In genomic region chr1:43969746-43970466, GRCh38 we compare ENCODE assay signal across 8 cellular contexts. TPM values are rescaled to one million over a fixed set of nuclear protein-coding genes. Genes with fewer than 3 reads are reported as not detected.
DNase-seq lines count a peak whose midpoint lies in the region; ATAC-seq, FAIRE-seq and TF ChIP-seq lines count a peak whose summit lies in the region.

Gene DPH2 (plus strand): TSS chr1:43970010. CDS start chr1:43970176, 166 bp downstream.

- no peak for TF ChIP-seq POLR2A in breast epithelium (IDR thresholded peaks at IDR 0.05)

- H3K27me3 ChIP-seq in A673 (replicated peaks; ENCODE audit: insufficient read depth, low read depth, low read length, poor library complexity) (no peaks in the 10 kb centered on the region), breast epithelium (no peaks in the 10 kb centered on the region), iPS-20b (ENCODE audit: insufficient read depth, low read length) (no peaks in the 10 kb centered on the region), small intestine (ENCODE audit: control insufficient read depth in 2 of 2, insufficient read depth in 2 of 2, low read length in 2 of 2) (no peaks in the 10 kb centered on the region)

- TF ChIP-seq CTCF in A673 (conservative IDR thresholded peaks at IDR 0.05; ENCODE audit: low read depth, low read length), result no peak
- TF ChIP-seq CTCF in VCaP (conservative IDR thresholded peaks at IDR 0.05), result no peak
- peak in 1 of 3 donors; percentile 37 for TF ChIP-seq CTCF in breast epithelium (IDR thresholded peaks at IDR 0.05)

- H3K27ac ChIP-seq in A673 (ENCODE audit: low read depth, low read length, poor library complexity, severe bottlenecking) (peak within 1 kb of the TSS; percentile 53), VCaP (peak within 1 kb of the TSS; percentile 62; the same call in 1 of the 2 replicates), breast epithelium (no peak within 1 kb of the TSS), iPS-20b (ENCODE audit: low read length) (no peak within 1 kb of the TSS), small intestine (ENCODE audit: low read depth in 1 of 2, low read length in 1 of 2) (no peak within 1 kb of the TSS)

- CTCF ChIA-PET in A673 (lab: Charles Lee), result no interaction called here

- ATAC-seq in GM18867 (IDR thresholded peaks at IDR 0.05; ENCODE audit: unreplicated experiment), result peak; percentile 77
- peak; percentile 82 for ATAC-seq in HG03103 (IDR thresholded peaks at IDR 0.05; ENCODE audit: low read depth, unreplicated experiment)

- H3K4me3 ChIP-seq in A673 (ENCODE audit: low read depth, low read length, poor library complexity, severe bottlenecking) (peak within 1 kb of the TSS; percentile 93), breast epithelium (peak within 1 kb of the TSS; percentile 71 to 81 (median 77)), iPS-20b (ENCODE audit: low read length) (peak within 1 kb of the TSS; percentile 95), small intestine (ENCODE audit: low read depth in 1 of 2, low read length in 2 of 2) (peak within 1 kb of the TSS; percentile 67 to 74)

- no peaks in the 10 kb centered on the region for H3K9me3 ChIP-seq in A673 (ENCODE audit: low read depth, low read length, poor library complexity, severe bottlenecking)
- no peaks in the 10 kb centered on the region for H3K9me3 ChIP-seq in breast epithelium
- H3K9me3 ChIP-seq in iPS-20b (ENCODE audit: insufficient read depth, low read depth, low read length), result no peaks in the 10 kb centered on the region
- no peaks in the 10 kb centered on the region for H3K9me3 ChIP-seq in small intestine (ENCODE audit: control insufficient read depth, low read depth)

- FAIRE-seq in small intestine (lab: Jason Lieb, UNC), result no peak

- BruUV-seq in A673 (replicated peaks; lab: Mats Ljungman, UMichigan), result TSS peak; percentile 55

- peak; percentile 98 for DNase-seq in A673 (ENCODE audit: low spot score)
- peak; percentile 93 for DNase-seq in NCI-H2196 treated with DMSO at 0.1 percent for 48 hours (lab: John Stamatoyannopoulos, UW; ENCODE audit: unreplicated experiment)
- DNase-seq in breast epithelium (ENCODE audit: low spot score in 2 of 2), result peak; percentile 97 to 98
- peak; percentile 97 for DNase-seq in small intestine

- no peaks in the 10 kb centered on the region for H3K4me1 ChIP-seq in A673 (ENCODE audit: insufficient read depth, low read length, poor library complexity, severe bottlenecking)
- peaks cover 0 to 8% of the 10 kb centered on the region in 2 donors for H3K4me1 ChIP-seq in breast epithelium
- H3K4me1 ChIP-seq in iPS-20b (ENCODE audit: insufficient read depth, low read length), result no peaks in the 10 kb centered on the region
- H3K4me1 ChIP-seq in small intestine (ENCODE audit: control insufficient read depth in 2 of 2, insufficient read depth in 1 of 2, low read depth in 1 of 2, low read length in 1 of 2), result peaks cover 6 to 9% of the 10 kb centered on the region in 2 donors

- 0 to 1% (median 1%) methylated on average over 46 to 47 of the region's 47 CpGs for WGBS in small intestine, 3 donors

- H3K36me3 ChIP-seq in A673 (ENCODE audit: insufficient read depth, low read length, poor library complexity, severe bottlenecking), result no peaks in the 10 kb centered on the region
- H3K36me3 ChIP-seq in breast epithelium, result no peaks in the 10 kb centered on the region
- peaks cover 25% of the 10 kb centered on the region for H3K36me3 ChIP-seq in iPS-20b (ENCODE audit: insufficient read depth, low read depth, low read length)
- no peaks in the 10 kb centered on the region for H3K36me3 ChIP-seq in small intestine (ENCODE audit: control insufficient read depth in 2 of 2, insufficient read depth in 2 of 2, low read length in 2 of 2)

- POLR2A ChIA-PET in A673 (lab: Charles Lee; ENCODE audit: low non-redundant PET), result interaction anchor here (0.5 to 0.7 kb wide), 2 partner anchors 8 to 290 kb away, joined by 3 to 4 read pairs; no protein-coding TSS in a partner anchor

- peak within 1 kb of the TSS; percentile 83 for H3K9ac ChIP-seq in iPS-20b (ENCODE audit: low read depth, low read length)

- intact Hi-C loops in A673 (cut with micrococcal nuclease; ENCODE audit: unreplicated experiment) (no loop called here), breast epithelium (cut with DNase I; ENCODE audit: low total_unique reads) (loop anchor here (10.0 kb wide), 1 partner anchor 435 kb away; the partner anchor contains the start of gene PTPRF)

RNA-seq across cellular contexts. Expression of gene DPH2, which starts in this region (rescaled TPM):
- total RNA-seq in A673 (2021), result 44.8 and 52.8 TPM in 2 replicates
- 10 to 100 TPM; 16.2 to 22.0 (median 18.3) TPM for total RNA-seq in breast epithelium
- 10 to 100 TPM in 2 of 3 donors, 1 to 10 TPM in 1; 5.8 to 25.2 (median 11.3) TPM for polyA plus RNA-seq in small intestine

Comparison
In these comparisons a context has a peak if more than half of its experiments do, and no peak if none do; other contexts are left out.
1. H3K27ac ChIP-seq: peak in A673 (single experiment) and VCaP (single experiment); none in breast epithelium (0 of 2), iPS-20b (single experiment) and small intestine (0 of 2).
2. Peak in every context shown above with its lines, with median percentiles within 50 percentile points of each other: DNase-seq and H3K4me3 ChIP-seq.